In the genomic region with DNA sequence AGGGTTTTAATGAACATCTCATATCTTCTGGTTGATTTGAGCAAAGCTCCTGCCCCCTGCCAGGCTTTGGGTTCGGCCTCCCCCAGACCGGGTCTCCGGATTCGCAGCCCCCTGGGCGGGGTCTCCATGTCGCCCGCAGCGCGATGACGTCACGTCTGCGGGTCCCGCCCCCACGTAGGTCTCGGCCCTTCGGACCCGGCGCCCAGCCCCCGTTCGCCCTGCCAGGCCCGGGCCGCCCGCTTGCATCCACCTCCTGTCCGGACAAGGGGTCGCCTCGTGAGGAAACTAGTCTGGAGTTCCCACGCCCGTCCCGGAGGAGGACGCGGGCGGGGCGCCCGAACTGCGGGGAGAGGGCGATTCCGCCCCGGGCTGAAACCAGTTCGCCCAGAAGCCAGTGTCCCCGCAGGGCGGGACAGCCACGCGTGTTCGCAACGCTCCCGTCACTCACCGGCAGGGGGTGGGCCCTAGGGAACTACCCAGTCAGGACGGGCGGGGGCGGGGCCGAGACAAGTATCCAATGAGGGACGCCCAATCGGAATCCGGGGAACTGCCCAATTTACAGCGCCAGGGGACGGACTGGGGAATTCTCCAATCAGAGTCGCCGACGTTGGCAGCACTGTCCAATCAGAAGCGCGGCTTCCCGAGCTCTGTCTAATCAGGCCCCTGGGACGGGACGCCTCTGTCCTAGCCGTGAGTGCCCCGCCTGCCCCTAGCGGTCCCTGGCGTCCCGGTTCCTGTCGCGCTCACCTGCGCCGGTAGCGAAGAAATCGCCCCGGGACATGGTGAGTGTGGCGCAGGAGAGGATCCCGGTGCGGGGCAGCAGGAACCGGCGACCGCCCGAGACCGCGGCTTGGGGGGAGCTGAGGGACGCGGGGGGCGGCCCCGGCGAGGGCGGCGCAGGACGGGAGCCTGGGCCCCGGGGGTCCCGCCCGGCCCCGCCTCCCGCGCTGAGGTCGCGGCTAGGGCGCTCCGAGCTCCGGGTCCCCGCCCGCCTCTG, we compare ENCODE assay signal across 8 cellular contexts. TPM values are rescaled to one million over a fixed set of nuclear protein-coding genes. Genes with fewer than 3 reads are reported as not detected.
A peak's percentile ranks its signal among the peaks of the same experiment; 100 is the strongest.
DNase-seq lines count a peak whose midpoint lies in the region; ATAC-seq and TF ChIP-seq lines count a peak whose summit lies in the region.

ZNF555 (plus strand) TSS at position 682 of the 997 bp plus-strand sequence; CDS start at position 780, 98 bp downstream.

- intact Hi-C loops in testis (cut with DNase I; ENCODE audit: low total_unique reads): no loop called here

- peaks cover 5% of the 10 kb centered on the region for H3K4me1 Mint-ChIP-seq in activated naive CD8-positive, alpha-beta T cell treated with anti-CD3 and anti-CD28 coated beads for 36 hours
- H3K4me1 Mint-ChIP-seq in glutamatergic neuron (ENCODE audit: low read depth, unreplicated experiment): no peaks in the 10 kb centered on the region

- peak within 1 kb of the TSS; percentile 75 to 96 for H3K27ac ChIP-seq in testis

- H3K4me1 ChIP-seq in testis: peaks cover 4% of the 10 kb centered on the region

- peak; percentile 99 for ATAC-seq in omental fat pad (ENCODE audit: low FRiP score)

- peak; percentile 64 for TF ChIP-seq CTCF in GM06990 (IDR thresholded peaks at IDR 0.05; ENCODE audit: insufficient read depth, low read length, poor library complexity, severe bottlenecking)
- TF ChIP-seq CTCF in glutamatergic neuron (IDR thresholded peaks at IDR 0.05; ENCODE audit: partially characterized antibody, unreplicated experiment): peak; percentile 93
- TF ChIP-seq CTCF in omental fat pad (IDR thresholded peaks at IDR 0.05): peak in 1 of 3 donors; percentile 43
- peak in 2 of 3 experiments; percentile 54 to 72 for TF ChIP-seq CTCF in testis (IDR thresholded peaks at IDR 0.05)

- H3K27me3 ChIP-seq in GM06990 (replicated peaks; ENCODE audit: control insufficient read depth, insufficient read depth, low read length) (no peaks in the 10 kb centered on the region), testis (no peaks in the 10 kb centered on the region)

- no peaks in the 10 kb centered on the region for H3K27me3 Mint-ChIP-seq in activated naive CD8-positive, alpha-beta T cell treated with anti-CD3 and anti-CD28 coated beads for 36 hours
- H3K27me3 Mint-ChIP-seq in glutamatergic neuron (ENCODE audit: unreplicated experiment): peaks cover 3% of the 10 kb centered on the region

- peak; percentile 96 for DNase-seq in GM06990 (ENCODE audit: extremely low read depth, insufficient read length)
- peak; percentile 94 for DNase-seq in HEK293T (ENCODE audit: extremely low spot score)
- peak; percentile 100 for DNase-seq in MV-4-11 (lab: John Stamatoyannopoulos, UW)
- DNase-seq in SKM-1 (lab: John Stamatoyannopoulos, UW; ENCODE audit: unreplicated experiment): peak; percentile 99
- peak; percentile 96 for DNase-seq in activated naive CD8-positive, alpha-beta T cell treated with anti-CD3 and anti-CD28 coated beads for 36 hours
- peak; percentile 95 for DNase-seq in glutamatergic neuron
- peak; percentile 98 for DNase-seq in omental fat pad (ENCODE audit: low spot score)
- peak; percentile 100 for DNase-seq in testis

- TF ChIP-seq POLR2A in testis (IDR thresholded peaks at IDR 0.05): no peak

- H3K9me3 Mint-ChIP-seq in activated naive CD8-positive, alpha-beta T cell treated with anti-CD3 and anti-CD28 coated beads for 36 hours: peaks cover 12% of the 10 kb centered on the region
- peaks cover 11% of the 10 kb centered on the region for H3K9me3 Mint-ChIP-seq in glutamatergic neuron (ENCODE audit: unreplicated experiment)

- H3K4me3 Mint-ChIP-seq in activated naive CD8-positive, alpha-beta T cell treated with anti-CD3 and anti-CD28 coated beads for 36 hours: peak within 1 kb of the TSS; percentile 82
- H3K4me3 Mint-ChIP-seq in glutamatergic neuron (ENCODE audit: unreplicated experiment): peak within 1 kb of the TSS; percentile 85

- H3K9me3 ChIP-seq in testis: no peaks in the 10 kb centered on the region

- H3K4me3 ChIP-seq in GM06990 (replicated peaks; ENCODE audit: low read depth, low read length) (peak within 1 kb of the TSS; percentile 81), testis (peak within 1 kb of the TSS; percentile 70 to 93)

- POLR2A ChIA-PET in HEK293T (lab: Yijun Ruan, JAX): interaction anchor here (1.0 to 2.2 kb wide), 8 partner anchors 12 to 365 kb away, joined by 3 to 12 read pairs (median 6); partner anchors contain the start of genes GADD45B, THOP1 and ZNF57

- WGBS in testis, 2 donors: 0% methylated on average over 21 to 78 of the region's 106 CpGs

- H3K36me3 Mint-ChIP-seq in activated naive CD8-positive, alpha-beta T cell treated with anti-CD3 and anti-CD28 coated beads for 36 hours: peaks cover 20% of the 10 kb centered on the region
- peaks cover 20% of the 10 kb centered on the region for H3K36me3 Mint-ChIP-seq in glutamatergic neuron (ENCODE audit: unreplicated experiment)

- peak within 1 kb of the TSS; percentile 82 for H3K27ac Mint-ChIP-seq in activated naive CD8-positive, alpha-beta T cell treated with anti-CD3 and anti-CD28 coated beads for 36 hours
- no peak within 1 kb of the TSS for H3K27ac Mint-ChIP-seq in glutamatergic neuron (ENCODE audit: unreplicated experiment)

- CTCF ChIA-PET in HEK293T (lab: Yijun Ruan, JAX): interaction anchor here (0.5 to 1.0 kb wide), 5 partner anchors 13 to 1427 kb away, joined by 3 to 5 read pairs (median 4); partner anchors contain the start of gene ZNF57

- no peaks in the 10 kb centered on the region for H3K36me3 ChIP-seq in GM06990 (ENCODE audit: control insufficient read depth, insufficient read depth, low read length)
- H3K36me3 ChIP-seq in testis (ENCODE audit: low read depth, missing control alignments): no peaks in the 10 kb centered on the region

TF ChIP-seq in HEK293T, 16 proteins besides CTCF, POLR2A, EP300 and RAD21:
- TF ChIP-seq FOXK2 (IDR thresholded peaks at IDR 0.05) (no peak), ELF4 (IDR thresholded peaks at IDR 0.05) (no peak), SP1 (IDR thresholded peaks at IDR 0.05) (no peak), HDGF (IDR thresholded peaks at IDR 0.05; ENCODE audit: borderline replicate concordance) (no peak), FOXM1 (IDR thresholded peaks at IDR 0.05; ENCODE audit: borderline replicate concordance) (no peak), NFRKB (IDR thresholded peaks at IDR 0.05) (no peak), ARNT (IDR thresholded peaks at IDR 0.05) (no peak), CTBP1 (IDR thresholded peaks at IDR 0.05; ENCODE audit: borderline replicate concordance) (no peak), TARDBP (IDR thresholded peaks at IDR 0.05) (peak; percentile 100), ZNF384 (IDR thresholded peaks at IDR 0.05) (no peak), LEF1 (IDR thresholded peaks at IDR 0.05; ENCODE audit: borderline replicate concordance) (peak; percentile 26), SUZ12 (IDR thresholded peaks at IDR 0.05) (no peak), BHLHE40 (IDR thresholded peaks at IDR 0.05; ENCODE audit: borderline replicate concordance) (no peak), L3MBTL2 (conservative IDR thresholded peaks at IDR 0.05) (peak; percentile 86), FOXA1 (IDR thresholded peaks at IDR 0.05) (no peak)
- TF ChIP-seq, protein P1, sequence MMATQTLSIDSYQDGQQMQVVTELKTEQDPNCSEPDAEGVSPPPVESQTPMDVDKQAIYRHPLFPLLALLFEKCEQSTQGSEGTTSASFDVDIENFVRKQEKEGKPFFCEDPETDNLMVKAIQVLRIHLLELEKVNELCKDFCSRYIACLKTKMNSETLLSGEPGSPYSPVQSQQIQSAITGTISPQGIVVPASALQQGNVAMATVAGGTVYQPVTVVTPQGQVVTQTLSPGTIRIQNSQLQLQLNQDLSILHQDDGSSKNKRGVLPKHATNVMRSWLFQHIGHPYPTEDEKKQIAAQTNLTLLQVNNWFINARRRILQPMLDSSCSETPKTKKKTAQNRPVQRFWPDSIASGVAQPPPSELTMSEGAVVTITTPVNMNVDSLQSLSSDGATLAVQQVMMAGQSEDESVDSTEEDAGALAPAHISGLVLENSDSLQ (IDR thresholded peaks at IDR 0.05): peak; percentile 99
TF ChIP-seq in HEK293T: peak in this region for 4.

RNA-seq across cellular contexts. Expression of gene ZNF555, which starts in this region (rescaled TPM):
- total RNA-seq in activated naive CD8-positive, alpha-beta T cell treated with anti-CD3 and anti-CD28 coated beads for 36 hours: 1 to 10 TPM; 1.5 to 1.9 TPM
- 8.4 TPM for total RNA-seq in glutamatergic neuron (ENCODE audit: unreplicated experiment)
- 1 to 10 TPM; 3.9 to 7.3 (median 4.8) TPM for total RNA-seq in omental fat pad
- total RNA-seq in testis: 1 to 10 TPM; 7.1 to 8.5 TPM
- 7.2 TPM for polyA plus RNA-seq in testis (ENCODE audit: insufficient read depth, low read depth, low replicate concordance)

Comparison
In these comparisons a context has a peak if more than half of its experiments do, and no peak if none do; other contexts are left out.
1. Peak in every context shown above with its lines: DNase-seq, ATAC-seq, H3K4me3 ChIP-seq and H3K27ac ChIP-seq.